Comparison of ENCODE assay signal across 1 cellular context in the genomic region with DNA sequence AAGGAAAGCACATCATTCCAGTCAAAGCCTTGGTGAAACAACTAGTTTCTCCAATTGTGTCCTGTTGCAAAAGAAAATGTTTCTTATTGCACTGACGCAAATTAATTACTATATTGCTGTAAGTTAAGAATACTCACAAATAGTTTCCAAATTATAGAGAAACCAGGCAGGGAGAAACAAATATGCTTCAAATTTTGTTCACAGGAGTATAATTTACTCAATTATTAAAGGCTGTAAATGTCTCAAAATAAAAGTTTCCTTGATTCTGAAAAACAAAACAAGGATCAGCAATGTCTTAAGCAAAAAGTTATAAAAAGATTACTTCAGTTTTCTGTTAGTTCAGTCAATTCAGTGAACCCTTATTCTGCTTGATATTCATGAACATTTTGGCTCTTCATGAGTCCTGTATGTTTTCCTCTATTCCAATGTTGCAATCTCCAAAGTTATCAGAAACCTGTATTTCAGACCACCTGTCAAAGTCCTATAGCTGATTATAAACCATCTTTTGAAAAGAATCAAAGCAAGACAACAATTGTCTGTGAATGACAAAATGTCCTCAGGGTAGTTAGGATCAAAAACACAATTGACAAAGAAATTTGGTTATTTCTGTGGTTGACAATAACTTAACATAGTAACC.
TF ChIP-seq lines count a peak whose summit lies in the region.

No MANE protein-coding gene starts in this region.

TF ChIP-seq in H1, 55 proteins besides CTCF, POLR2A, EP300 and RAD21:
- no peak for TF ChIP-seq NRF1 (IDR thresholded peaks at IDR 0.05; ENCODE audit: low read depth, low read length)
- TF ChIP-seq, protein P1, sequence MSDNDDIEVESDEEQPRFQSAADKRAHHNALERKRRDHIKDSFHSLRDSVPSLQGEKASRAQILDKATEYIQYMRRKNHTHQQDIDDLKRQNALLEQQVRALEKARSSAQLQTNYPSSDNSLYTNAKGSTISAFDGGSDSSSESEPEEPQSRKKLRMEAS (IDR thresholded peaks at IDR 0.05): no peak
- TF ChIP-seq CBX8 (IDR thresholded peaks at IDR 0.05; ENCODE audit: borderline replicate concordance, low read depth, low read length): no peak
- TF ChIP-seq ASH2L (IDR thresholded peaks at IDR 0.05; ENCODE audit: low read length): no peak
- TF ChIP-seq CTBP2 (IDR thresholded peaks at IDR 0.05; ENCODE audit: borderline replicate concordance, insufficient read depth, insufficient read length, low read length): no peak
- TF ChIP-seq, protein P2, sequence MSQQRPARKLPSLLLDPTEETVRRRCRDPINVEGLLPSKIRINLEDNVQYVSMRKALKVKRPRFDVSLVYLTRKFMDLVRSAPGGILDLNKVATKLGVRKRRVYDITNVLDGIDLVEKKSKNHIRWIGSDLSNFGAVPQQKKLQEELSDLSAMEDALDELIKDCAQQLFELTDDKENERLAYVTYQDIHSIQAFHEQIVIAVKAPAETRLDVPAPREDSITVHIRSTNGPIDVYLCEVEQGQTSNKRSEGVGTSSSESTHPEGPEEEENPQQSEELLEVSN (IDR thresholded peaks at IDR 0.05): no peak
- TF ChIP-seq HDAC2 (IDR thresholded peaks at IDR 0.05; ENCODE audit: borderline replicate concordance in 1 of 2, low read depth in 2 of 2, low read length in 2 of 2): no peak
- TF ChIP-seq ZNF274 (IDR thresholded peaks at IDR 0.05; ENCODE audit: borderline replicate concordance, extremely low read depth, low read length): no peak
- TF ChIP-seq GABPA (IDR thresholded peaks at IDR 0.05; ENCODE audit: borderline replicate concordance, insufficient read depth, low read length): no peak
- TF ChIP-seq HDAC6 (IDR thresholded peaks at IDR 0.05; ENCODE audit: low read depth, low read length): no peak
- TF ChIP-seq NANOG (IDR thresholded peaks at IDR 0.05; ENCODE audit: insufficient read depth, low read depth, low read length, poor library complexity, severe bottlenecking): no peak
- no peak for TF ChIP-seq JUN (IDR thresholded peaks at IDR 0.05; ENCODE audit: low read depth, low read length)
- TF ChIP-seq SP4 (IDR thresholded peaks at IDR 0.05; ENCODE audit: low read length): no peak
- TF ChIP-seq, protein P3, sequence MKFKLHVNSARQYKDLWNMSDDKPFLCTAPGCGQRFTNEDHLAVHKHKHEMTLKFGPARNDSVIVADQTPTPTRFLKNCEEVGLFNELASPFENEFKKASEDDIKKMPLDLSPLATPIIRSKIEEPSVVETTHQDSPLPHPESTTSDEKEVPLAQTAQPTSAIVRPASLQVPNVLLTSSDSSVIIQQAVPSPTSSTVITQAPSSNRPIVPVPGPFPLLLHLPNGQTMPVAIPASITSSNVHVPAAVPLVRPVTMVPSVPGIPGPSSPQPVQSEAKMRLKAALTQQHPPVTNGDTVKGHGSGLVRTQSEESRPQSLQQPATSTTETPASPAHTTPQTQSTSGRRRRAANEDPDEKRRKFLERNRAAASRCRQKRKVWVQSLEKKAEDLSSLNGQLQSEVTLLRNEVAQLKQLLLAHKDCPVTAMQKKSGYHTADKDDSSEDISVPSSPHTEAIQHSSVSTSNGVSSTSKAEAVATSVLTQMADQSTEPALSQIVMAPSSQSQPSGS (IDR thresholded peaks at IDR 0.05; ENCODE audit: low read length): no peak
- TF ChIP-seq KDM5A (IDR thresholded peaks at IDR 0.05; ENCODE audit: low read length): no peak
- no peak for TF ChIP-seq CEBPB (IDR thresholded peaks at IDR 0.05; ENCODE audit: low read depth, low read length)
- no peak for TF ChIP-seq BRCA1 (IDR thresholded peaks at IDR 0.05; ENCODE audit: low read depth, low read length)
- TF ChIP-seq KDM1A (IDR thresholded peaks at IDR 0.05; ENCODE audit: borderline replicate concordance, low read length): no peak
- no peak for TF ChIP-seq POU5F1 (IDR thresholded peaks at IDR 0.05; ENCODE audit: low read depth, low read length)
